11 cellular contexts compared by ENCODE assay signal in the genomic region with DNA sequence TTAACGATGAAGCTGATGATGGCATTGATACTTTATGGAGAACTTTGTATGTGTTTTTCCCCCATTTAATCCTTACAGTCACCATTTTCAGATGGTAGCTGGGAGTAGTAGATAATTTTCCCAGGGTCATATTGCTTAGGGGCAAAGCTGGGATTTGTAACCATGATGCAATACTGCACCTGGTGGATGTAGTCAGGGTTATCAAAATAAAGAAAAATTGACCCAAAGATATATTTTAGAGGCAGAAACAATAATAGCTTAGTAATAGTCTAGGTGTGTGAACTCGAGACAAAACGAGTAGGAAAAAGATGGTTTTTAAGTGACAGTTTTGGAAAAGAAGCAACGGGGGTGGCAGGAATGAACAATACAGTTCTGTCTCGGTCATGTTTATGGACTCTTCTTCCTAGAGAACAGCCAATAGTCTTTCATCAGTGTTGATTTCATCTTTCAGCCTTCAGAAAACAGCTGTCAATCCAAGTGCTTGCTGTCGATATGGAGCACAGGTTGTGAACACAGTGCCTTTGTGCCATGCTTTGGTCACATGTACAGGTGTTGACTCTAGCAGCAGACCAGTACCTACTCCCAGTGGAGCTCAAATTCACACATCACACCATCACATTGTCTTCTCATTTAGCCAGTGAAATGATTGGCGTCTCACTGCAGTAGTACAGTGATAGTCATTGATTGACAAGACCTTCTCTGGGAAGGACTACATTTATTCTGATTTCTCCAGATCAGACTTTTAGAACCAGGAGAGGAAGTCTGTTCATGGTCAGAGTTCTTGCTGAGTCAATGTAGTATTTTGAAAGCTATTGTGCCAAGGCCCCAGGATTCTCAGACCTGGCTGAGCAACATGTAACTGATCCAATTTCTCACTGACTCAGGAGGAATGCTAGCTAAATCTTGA.
A peak's percentile ranks its signal among the peaks of the same experiment; 100 is the strongest.
DNase-seq lines count a peak whose midpoint lies in the region; ATAC-seq and TF ChIP-seq lines count a peak whose summit lies in the region.
"Had no signal": no experiment of that assay in that cellular context is flagged by ENCODE, and none has a peak within 500 bp of the region (broad histone marks: within the 10 kb centered on the region; RNA-seq: fewer than 3 reads in every experiment).

No MANE protein-coding gene starts in this region.

- H3K4me3 ChIP-seq in dorsolateral prefrontal cortex = peak overlapping the region in 2 of 59 donors; percentile 5 to 17
- no peak overlapping the region for H3K4me3 ChIP-seq in osteoblast (ENCODE audit: insufficient read depth, low read length)
- H3K4me3 ChIP-seq in tibial artery = no peak overlapping the region
- H3K4me3 ChIP-seq: SJSA1 had no signal

- H3K27ac ChIP-seq in dorsolateral prefrontal cortex (peak overlapping the region in 56 of 59 donors; percentile 28 to 100 (median 80)), osteoblast (ENCODE audit: low read depth, low read length) (peak overlapping the region; percentile 44), tibial artery (no peak overlapping the region)
- H3K27ac ChIP-seq: SJSA1 had no signal

- no peaks in the 10 kb centered on the region for H3K9me3 ChIP-seq in osteoblast (ENCODE audit: low read depth, low read length)
- no peaks in the 10 kb centered on the region for H3K9me3 ChIP-seq in tibial artery
- H3K9me3 ChIP-seq: SJSA1 had no signal

- no peak overlapping the region for H2AFZ ChIP-seq in osteoblast (ENCODE audit: low read length)

- ATAC-seq in GM19324 (IDR thresholded peaks at IDR 0.05; ENCODE audit: low FRiP score, unreplicated experiment) (no peak), HG02885 (IDR thresholded peaks at IDR 0.05; ENCODE audit: poor library complexity, unreplicated experiment) (no peak), GM18520 (IDR thresholded peaks at IDR 0.05; ENCODE audit: unreplicated experiment) (no peak)

- peaks cover 86% of the 10 kb centered on the region for H3K79me2 ChIP-seq in osteoblast (ENCODE audit: insufficient read depth, low read length)

- intact Hi-C loops in dorsolateral prefrontal cortex (cut with DNase I) (loop anchor here (5.0 to 10.0 kb wide), 2 partner anchors 73 to 215 kb away; a partner anchor contains a TSS), tibial artery (cut with DNase I; ENCODE audit: low total_unique reads) (loop anchor here (5.0 kb wide), 1 partner anchor 368 kb away; no protein-coding TSS in a partner anchor)

- H3K4me1 ChIP-seq in osteoblast (ENCODE audit: insufficient read depth, low read length) = peaks cover 21% of the 10 kb centered on the region
- H3K4me1 ChIP-seq in tibial artery = peaks cover 0 to 79% (median 32%) of the 10 kb centered on the region in 4 donors

- TF ChIP-seq CTCF in dorsolateral prefrontal cortex (IDR thresholded peaks at IDR 0.05 in 54 of 56, conservative IDR thresholded peaks at IDR 0.05 in 2 of 56; ENCODE audit: low read depth in 1 of 56, partially characterized antibody in 56 of 56) = peak in 1 of 56 donors; percentile 14
- TF ChIP-seq CTCF in osteoblast (IDR thresholded peaks at IDR 0.05; ENCODE audit: extremely low read depth, low read depth, low read length) = no peak
- no peak for TF ChIP-seq CTCF in tibial artery (IDR thresholded peaks at IDR 0.05)

- no peak overlapping the region for H3K4me2 ChIP-seq in osteoblast (ENCODE audit: insufficient read depth, low read length)

- H4K20me1 ChIP-seq in osteoblast (ENCODE audit: insufficient read depth, low read length) = peaks cover 2% of the 10 kb centered on the region

- H3K36me3 ChIP-seq in osteoblast (ENCODE audit: insufficient read depth, low read length) (no peaks in the 10 kb centered on the region), tibial artery (no peaks in the 10 kb centered on the region)
- H3K36me3 ChIP-seq: SJSA1 had no signal

- H3K27me3 ChIP-seq in dorsolateral prefrontal cortex = no peaks in the 10 kb centered on the region
- no peaks in the 10 kb centered on the region for H3K27me3 ChIP-seq in osteoblast (ENCODE audit: insufficient read depth, low read length)
- H3K27me3 ChIP-seq in tibial artery = no peaks in the 10 kb centered on the region
- H3K27me3 ChIP-seq: SJSA1 had no signal

- DNase-seq in Daoy (ENCODE audit: low read depth) = peak; percentile 35
- peak; percentile 65 for DNase-seq in NCI-H226
- no peak for DNase-seq in dorsolateral prefrontal cortex
- DNase-seq in osteoblast (ENCODE audit: insufficient read length, low spot score, missing footprints) = no peak
- DNase-seq in tibial artery = no peak
- DNase-seq: activated CD4-positive, CD25-positive, alpha-beta regulatory T cell; amygdala had no signal

Comparison
In these comparisons a context has a peak if more than half of its experiments do, and no peak if none do; other contexts are left out.
1. DNase-seq: peak in Daoy (single experiment) and NCI-H226 (single experiment); none in dorsolateral prefrontal cortex (0 of 10), osteoblast (single experiment) and tibial artery (0 of 2).
2. H3K27ac ChIP-seq: peak in dorsolateral prefrontal cortex (56 of 59) and osteoblast (single experiment); none in tibial artery (0 of 2).